ENCODE assay signal across 7 cellular contexts in the genomic region with DNA sequence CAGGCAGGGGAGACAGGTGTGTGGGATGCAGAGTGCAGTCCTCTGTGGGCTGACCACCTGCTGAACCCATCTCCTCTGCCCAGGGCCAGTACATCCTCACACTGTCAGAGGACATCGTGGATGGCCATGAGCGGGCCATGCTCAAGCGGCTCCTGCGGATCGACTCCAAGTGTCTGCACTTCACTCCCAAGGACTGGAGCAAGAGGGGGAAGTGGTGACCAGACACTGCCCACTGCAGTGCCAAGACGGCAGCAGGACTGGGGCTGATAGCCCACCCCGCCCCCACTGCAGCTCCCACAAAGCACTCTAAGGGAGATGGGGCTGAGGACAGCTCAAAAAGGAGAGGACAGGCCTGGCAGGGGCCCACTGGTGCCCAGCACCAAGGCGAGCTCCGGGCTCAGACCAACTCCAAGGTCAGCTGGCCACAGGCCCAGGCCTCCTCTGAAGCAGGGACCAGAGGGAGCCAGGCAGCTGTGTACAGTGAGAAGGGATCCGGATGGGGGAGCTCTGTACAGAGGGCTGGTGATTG. TPM values are rescaled to one million over a fixed set of nuclear protein-coding genes. Genes with fewer than 3 reads are reported as not detected.
DNase-seq lines count a peak whose midpoint lies in the region; ATAC-seq and TF ChIP-seq lines count a peak whose summit lies in the region.

No MANE protein-coding gene starts in this region.

- H3K4me1 ChIP-seq in HEK293 (ENCODE audit: control insufficient read depth, insufficient read depth, low read length) (no peaks in the 10 kb centered on the region), spleen (peaks cover 15 to 57% (median 30%) of the 10 kb centered on the region in 6 donors)

- H3K27ac ChIP-seq in HEK293 (ENCODE audit: extremely low read depth, low read depth, low read length) (no peak overlapping the region), VCaP (peak overlapping the region; percentile 90), spleen (peak overlapping the region in 3 of 8 donors; percentile 90 to 97 (median 95))

- WGBS in spleen, 5 donors, result 66 to 78% (median 75%) methylated on average over 8 to 10 of the region's 10 CpGs

- TF ChIP-seq CTCF in HEK293 (tag by site-specific recombination; IDR thresholded peaks at IDR 0.05) (no peak), VCaP (conservative IDR thresholded peaks at IDR 0.05) (no peak), spleen (IDR thresholded peaks at IDR 0.05 in 8 of 11, conservative IDR thresholded peaks at IDR 0.05 in 3 of 11) (no peak)

- no peaks in the 10 kb centered on the region for H3K9me3 ChIP-seq in HEK293 (ENCODE audit: control insufficient read depth, insufficient read depth, low read depth, low read length)
- H3K9me3 ChIP-seq in spleen, result no peaks in the 10 kb centered on the region

- no peaks in the 10 kb centered on the region for H3K27me3 ChIP-seq in spleen (replicated peaks in 1 of 7)

- intact Hi-C loops in spleen (cut with DNase I; ENCODE audit: low total_unique reads), result loop anchor here (10.0 kb wide), 2 partner anchors 96 to 276 kb away; no protein-coding TSS in a partner anchor

- peaks cover under 1 to 60% of the 10 kb centered on the region in 2 experiments; a peak in 2 of 3 replicates for H3K36me3 ChIP-seq in HEK293 (ENCODE audit: control insufficient read depth in 2 of 2, insufficient read depth in 1 of 2, low read length in 2 of 2)
- peaks cover 6 to 58% (median 53%) of the 10 kb centered on the region in 6 donors for H3K36me3 ChIP-seq in spleen

- POLR2A ChIA-PET in HEK293 (lab: Yijun Ruan, JAX), result interaction anchor here (0.5 to 2.5 kb wide), 14 partner anchors 8 to 169 kb away, joined by 3 to 55 read pairs (median 5); partner anchors contain the start of genes AP5B1, FIBP, KAT5 and MUS81

- no peak for ATAC-seq in HG02763 (IDR thresholded peaks at IDR 0.05; ENCODE audit: unreplicated experiment)

- CTCF ChIA-PET in HEK293 (lab: Yijun Ruan, JAX), result interaction anchor here (0.5 to 2.2 kb wide), 7 partner anchors 9 to 169 kb away, joined by 3 to 17 read pairs (median 4); partner anchors contain the start of gene FIBP

- TF ChIP-seq POLR2A in spleen (IDR thresholded peaks at IDR 0.05), result no peak

- H3K4me3 ChIP-seq in HEK293 (ENCODE audit: low read depth, low read length), result peak overlapping the region; percentile 90
- peak overlapping the region in 6 of 8 donors; percentile 17 to 95 (median 83) for H3K4me3 ChIP-seq in spleen

- DNase-seq in glomerular visceral epithelial cell (ENCODE audit: extremely low spot score) (peak; percentile 24), spleen (no peak), NCI-H2171 treated with DMSO at 0.1 percent for 48 hours (lab: John Stamatoyannopoulos, UW) (no peak), NCI-H2029 treated with DMSO at 0.1 percent for 48 hours (lab: John Stamatoyannopoulos, UW) (no peak)

TF ChIP-seq in HEK293, 187 proteins besides CTCF, POLR2A, EP300 and RAD21:
- TF ChIP-seq ZNF785 (tag by site-specific recombination; IDR thresholded peaks at IDR 0.05) (no peak), ZNF518A (tag by site-specific recombination; conservative IDR thresholded peaks at IDR 0.05; ENCODE audit: low read depth) (no peak), MZF1 (tag by site-specific recombination; IDR thresholded peaks at IDR 0.05; ENCODE audit: borderline replicate concordance) (peak; percentile 78; the same call in 1 of the 2 replicates), ZNF175 (tag by site-specific recombination; IDR thresholded peaks at IDR 0.05) (no peak), ZSCAN5A (tag by site-specific recombination; IDR thresholded peaks at IDR 0.05) (no peak)
- TF ChIP-seq, protein P1, sequence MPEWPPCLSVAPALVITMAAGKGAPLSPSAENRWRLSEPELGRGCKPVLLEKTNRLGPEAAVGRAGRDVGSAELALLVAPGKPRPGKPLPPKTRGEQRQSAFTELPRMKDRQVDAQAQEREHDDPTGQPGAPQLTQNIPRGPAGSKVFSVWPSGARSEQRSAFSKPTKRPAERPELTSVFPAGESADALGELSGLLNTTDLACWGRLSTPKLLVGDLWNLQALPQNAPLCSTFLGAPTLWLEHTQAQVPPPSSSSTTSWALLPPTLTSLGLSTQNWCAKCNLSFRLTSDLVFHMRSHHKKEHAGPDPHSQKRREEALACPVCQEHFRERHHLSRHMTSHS (tag by site-specific recombination; IDR thresholded peaks at IDR 0.05), result no peak
TF ChIP-seq in HEK293: peak in this region for 1.

RNA-seq across cellular contexts. Expression of gene RNASEH2C, which starts 1.6 kb away (rescaled TPM):
- total RNA-seq in spleen, result 100 to 1,000 TPM in 2 of 7 donors, 10 to 100 TPM in 5; 51.0 to 141 (median 54.4) TPM
- polyA plus RNA-seq in spleen, result 100 to 1,000 TPM in 2 of 3 donors, 10 to 100 TPM in 1; 56.3 to 124 (median 112) TPM

RNA-seq across cellular contexts. Expression of gene KAT5, which starts 7.0 kb away (rescaled TPM):
- total RNA-seq in spleen, result 10 to 100 TPM; 55.0 to 85.8 (median 63.6) TPM
- 100 to 1,000 TPM in 1 of 3 donors, 10 to 100 TPM in 2; 55.3 to 103 (median 72.4) TPM for polyA plus RNA-seq in spleen

RNA-seq across cellular contexts. Expression of gene RELA, which starts 56.3 kb away (rescaled TPM):
- total RNA-seq in spleen, result 100 to 1,000 TPM in 1 of 7 donors, 10 to 100 TPM in 6; 68.2 to 115 (median 85.3) TPM
- polyA plus RNA-seq in spleen, result 10 to 100 TPM; 25.8 to 43.0 (median 25.9) TPM
